22 cellular contexts compared by ENCODE assay signal in the genomic region with DNA sequence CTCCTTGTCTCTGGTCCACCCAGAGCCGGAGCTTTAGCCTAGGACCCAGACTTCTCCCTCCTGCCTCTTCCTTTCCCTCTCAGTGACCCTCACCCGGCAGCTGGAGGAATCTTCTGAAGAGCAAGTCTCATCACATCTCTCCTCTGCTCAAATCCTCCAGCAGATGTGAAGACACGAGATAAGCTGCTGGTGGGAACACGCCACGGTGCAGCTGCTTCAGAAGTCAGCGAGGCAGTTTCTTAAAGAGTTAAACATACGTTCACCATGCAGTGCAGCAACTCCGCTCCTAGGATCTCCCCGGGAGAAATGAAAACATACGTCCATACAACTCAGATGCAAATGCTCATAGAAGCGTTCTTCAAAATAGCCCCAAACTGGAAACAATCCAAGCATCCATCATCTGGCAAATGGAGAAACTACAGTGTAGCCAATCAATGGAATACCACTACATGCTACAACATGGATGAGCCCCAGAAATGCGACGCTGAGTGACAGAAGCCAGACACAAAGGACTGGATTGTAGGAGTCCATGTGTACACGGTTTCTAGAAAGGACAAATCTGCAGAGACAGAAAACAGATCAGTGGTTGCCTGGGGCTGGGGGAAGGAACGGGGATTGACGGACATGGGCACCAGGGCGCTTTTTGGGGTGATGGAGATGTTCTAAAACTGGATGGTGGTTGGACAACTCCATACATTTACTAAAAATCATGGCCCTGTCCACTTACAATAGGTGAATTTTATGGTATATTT.
"Had no signal": no experiment of that assay in that cellular context is flagged by ENCODE, and none has a peak within 500 bp of the region (broad histone marks: within the 10 kb centered on the region; RNA-seq: fewer than 3 reads in every experiment).

No MANE protein-coding gene starts in this region.

- H3K4me3 ChIP-seq: heart right ventricle, lower lobe of right lung, pancreas, skin epidermis, transverse colon, uterus had no signal

- H3K4me3 Mint-ChIP-seq: activated CD8-positive, alpha-beta T cell treated with anti-CD3 and anti-CD28 coated beads for 36 hours; activated naive CD8-positive, alpha-beta T cell treated with anti-CD3 and anti-CD28 coated beads, Interleukin-2, amount 50 U/mL, for 24 hours; naive thymus-derived CD4-positive, alpha-beta T cell; stimulated activated effector memory CD8-positive, alpha-beta T cell treated with anti-CD3 and anti-CD28 coated beads, Interleukin-12 subunit alpha, Interleukin-12 subunit beta, amount 100 ng/mL, for 72 hours; stimulated activated naive CD8-positive, alpha-beta T cell treated with anti-CD3 and anti-CD28 coated beads, Interleukin-15, amount 100 ng/mL, for 72 hours; T-helper 1 cell treated with Interleukin-12 subunit alpha and Interleukin-12 subunit beta and Interleukin-4 antibody, amounts not matched to agents 30 μg/mL and 1 μg/mL, for 36 hours had no signal

- H3K27ac ChIP-seq: heart right ventricle, lower lobe of right lung, pancreas, skin epidermis, transverse colon, uterus had no signal

- DNase-seq: activated CD4-positive, alpha-beta T cell treated with anti-CD3 and anti-CD28 coated beads for 48 hours; activated CD8-positive, alpha-beta T cell treated with anti-CD3 and anti-CD28 coated beads for 36 hours; activated gamma-delta T cell; activated naive CD4-positive, alpha-beta T cell treated with anti-CD3 and anti-CD28 coated beads, Interleukin-2, amount 50 U/mL, for 16 hours; activated naive CD8-positive, alpha-beta T cell treated with anti-CD3 and anti-CD28 coated beads, Interleukin-2, amount 50 U/mL, for 24 hours; activated T-cell treated with anti-CD3 and anti-CD28 coated beads, Interleukin-2, amount 50 U/mL, for 1 hour; cerebellar nuclear complex; cortex of kidney; heart right ventricle; left colon; lower lobe of right lung; mesendoderm; naive thymus-derived CD4-positive, alpha-beta T cell; pancreas; right cardiac atrium; stimulated activated CD4-positive, alpha-beta T cell treated with anti-CD3 and anti-CD28 coated beads, Interleukin-1b, Interleukin-23, amount 100 ng/mL, for 48 hours; stimulated activated naive CD8-positive, alpha-beta T cell treated with anti-CD3 and anti-CD28 coated beads, Interleukin-15, amount 100 ng/mL, for 72 hours; transverse colon; uterus had no signal

- H3K36me3 Mint-ChIP-seq: naive thymus-derived CD4-positive, alpha-beta T cell; stimulated activated effector memory CD8-positive, alpha-beta T cell treated with anti-CD3 and anti-CD28 coated beads, Interleukin-12 subunit alpha, Interleukin-12 subunit beta, amount 100 ng/mL, for 72 hours had no signal

- H3K9me3 ChIP-seq: heart right ventricle, lower lobe of right lung, pancreas, transverse colon, uterus had no signal

- H3K27ac Mint-ChIP-seq: activated CD8-positive, alpha-beta T cell treated with anti-CD3 and anti-CD28 coated beads for 36 hours; activated naive CD8-positive, alpha-beta T cell treated with anti-CD3 and anti-CD28 coated beads, Interleukin-2, amount 50 U/mL, for 24 hours; naive thymus-derived CD4-positive, alpha-beta T cell; stimulated activated effector memory CD8-positive, alpha-beta T cell treated with anti-CD3 and anti-CD28 coated beads, Interleukin-12 subunit alpha, Interleukin-12 subunit beta, amount 100 ng/mL, for 72 hours; stimulated activated naive CD8-positive, alpha-beta T cell treated with anti-CD3 and anti-CD28 coated beads, Interleukin-15, amount 100 ng/mL, for 72 hours; T-helper 1 cell treated with Interleukin-12 subunit alpha and Interleukin-12 subunit beta and Interleukin-4 antibody, amounts not matched to agents 30 μg/mL and 1 μg/mL, for 36 hours had no signal

- ATAC-seq: activated CD8-positive, alpha-beta T cell treated with anti-CD3 and anti-CD28 coated beads for 36 hours; activated naive CD8-positive, alpha-beta T cell treated with anti-CD3 and anti-CD28 coated beads, Interleukin-2, amount 50 U/mL, for 24 hours; heart right ventricle; left colon; lower lobe of right lung; naive thymus-derived CD4-positive, alpha-beta T cell; pancreas; right cardiac atrium; stimulated activated effector memory CD8-positive, alpha-beta T cell treated with anti-CD3 and anti-CD28 coated beads, Interleukin-12 subunit alpha, Interleukin-12 subunit beta, amount 100 ng/mL, for 72 hours; stimulated activated naive CD8-positive, alpha-beta T cell treated with anti-CD3 and anti-CD28 coated beads, Interleukin-15, amount 100 ng/mL, for 72 hours had no signal

- H3K4me1 ChIP-seq: pancreas, transverse colon, uterus had no signal

- H3K9me3 Mint-ChIP-seq: activated CD8-positive, alpha-beta T cell treated with anti-CD3 and anti-CD28 coated beads for 36 hours; activated naive CD8-positive, alpha-beta T cell treated with anti-CD3 and anti-CD28 coated beads, Interleukin-2, amount 50 U/mL, for 24 hours; stimulated activated effector memory CD8-positive, alpha-beta T cell treated with anti-CD3 and anti-CD28 coated beads, Interleukin-12 subunit alpha, Interleukin-12 subunit beta, amount 100 ng/mL, for 72 hours; stimulated activated naive CD8-positive, alpha-beta T cell treated with anti-CD3 and anti-CD28 coated beads, Interleukin-15, amount 100 ng/mL, for 72 hours; T-helper 1 cell treated with Interleukin-12 subunit alpha and Interleukin-12 subunit beta and Interleukin-4 antibody, amounts not matched to agents 30 μg/mL and 1 μg/mL, for 36 hours had no signal

- H3K36me3 ChIP-seq: heart right ventricle, lower lobe of right lung, pancreas, transverse colon, uterus had no signal

- H3K27me3 ChIP-seq: heart right ventricle, pancreas, transverse colon, uterus had no signal

- H3K4me1 Mint-ChIP-seq: stimulated activated effector memory CD8-positive, alpha-beta T cell treated with anti-CD3 and anti-CD28 coated beads, Interleukin-12 subunit alpha, Interleukin-12 subunit beta, amount 100 ng/mL, for 72 hours had no signal
